Comparison of ENCODE assay signal across 10 cellular contexts in the genomic region with DNA sequence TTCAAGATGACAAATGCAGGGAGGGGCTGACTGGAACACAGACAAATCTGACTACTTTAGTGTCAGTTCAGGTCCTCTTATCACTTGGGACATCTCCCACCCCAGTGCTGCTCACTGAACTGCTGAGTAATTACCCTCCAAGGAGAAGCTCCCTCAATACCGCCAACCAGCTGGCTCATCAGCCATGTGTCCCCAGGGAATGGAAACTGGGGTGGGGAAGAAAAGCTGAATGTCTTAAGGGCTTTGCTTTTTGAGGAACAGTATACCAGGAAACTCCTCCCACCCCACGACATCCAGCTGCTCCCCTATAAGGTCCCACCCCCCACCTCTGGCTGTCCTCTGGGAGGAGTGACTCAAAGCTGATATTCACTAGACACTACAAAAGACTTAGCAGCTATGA. TPM values are rescaled to one million over a fixed set of nuclear protein-coding genes. Genes with fewer than 3 reads are reported as not detected.
A peak's percentile ranks its signal among the peaks of the same experiment; 100 is the strongest.
DNase-seq lines count a peak whose midpoint lies in the region; ATAC-seq and TF ChIP-seq lines count a peak whose summit lies in the region.
"Had no signal": no experiment of that assay in that cellular context is flagged by ENCODE, and none has a peak within 500 bp of the region (broad histone marks: within the 10 kb centered on the region; RNA-seq: fewer than 3 reads in every experiment).

No MANE protein-coding gene starts in this region.

- peaks cover 28% of the 10 kb centered on the region for H3K4me1 Mint-ChIP-seq in dendritic cell treated with granulocyte-macrophage colony-stimulating factor and Interleukin-4, amounts not matched to agents 40 ng/mL and 50 ng/mL, for 4 days (ENCODE audit: low read depth)
- H3K4me1 Mint-ChIP-seq in osteocyte (ENCODE audit: unreplicated experiment) = peaks cover 27% of the 10 kb centered on the region

- H3K27me3 Mint-ChIP-seq in dendritic cell treated with granulocyte-macrophage colony-stimulating factor and Interleukin-4, amounts not matched to agents 40 ng/mL and 50 ng/mL, for 4 days = peaks cover 3% of the 10 kb centered on the region
- H3K27me3 Mint-ChIP-seq in osteocyte (ENCODE audit: unreplicated experiment) = no peaks in the 10 kb centered on the region

- 45 to 60% (median 50%) methylated on average over 2 of the region's 2 CpGs for WGBS in ovary, 3 donors

- H3K27me3 ChIP-seq in ovary = no peaks in the 10 kb centered on the region
- H3K27me3 ChIP-seq: SJSA1, vagina had no signal

- H3K9me3 ChIP-seq in ovary = no peaks in the 10 kb centered on the region
- H3K9me3 ChIP-seq: vagina had no signal

- no peaks in the 10 kb centered on the region for H3K36me3 ChIP-seq in ovary
- H3K36me3 ChIP-seq: vagina had no signal

- no peaks in the 10 kb centered on the region for H3K9me3 Mint-ChIP-seq in dendritic cell treated with granulocyte-macrophage colony-stimulating factor and Interleukin-4, amounts not matched to agents 40 ng/mL and 50 ng/mL, for 4 days
- H3K9me3 Mint-ChIP-seq in osteocyte (ENCODE audit: unreplicated experiment) = no peaks in the 10 kb centered on the region

- no peak for ATAC-seq in HG02610 (IDR thresholded peaks at IDR 0.05; ENCODE audit: unreplicated experiment)

- H3K4me3 Mint-ChIP-seq in dendritic cell treated with granulocyte-macrophage colony-stimulating factor and Interleukin-4, amounts not matched to agents 40 ng/mL and 50 ng/mL, for 4 days = peak overlapping the region; percentile 98
- peak overlapping the region; percentile 99 for H3K4me3 Mint-ChIP-seq in osteocyte (ENCODE audit: unreplicated experiment)

- no peak overlapping the region for H3K4me3 ChIP-seq in ovary
- H3K4me3 ChIP-seq: SJSA1, vagina had no signal

- TF ChIP-seq POLR2A in ovary (IDR thresholded peaks at IDR 0.05) = no peak

- H3K27ac ChIP-seq in ovary = no peak overlapping the region
- H3K27ac ChIP-seq: SJSA1, vagina had no signal

- no peak for TF ChIP-seq CTCF in osteocyte (IDR thresholded peaks at IDR 0.05)
- no peak for TF ChIP-seq CTCF in ovary (IDR thresholded peaks at IDR 0.05)

- intact Hi-C loops in dendritic cell treated with granulocyte-macrophage colony-stimulating factor and Interleukin-4, amounts not matched to agents 40 ng/mL and 50 ng/mL, for 4 days (cut with micrococcal nuclease) = loop anchor here (1.0 to 5.0 kb wide), 2 partner anchors 30 to 34 kb away; a partner anchor contains a TSS
- intact Hi-C loops in ovary (cut with DNase I) = no loop called here

- peaks cover 4% of the 10 kb centered on the region for H3K4me1 ChIP-seq in ovary (ENCODE audit: insufficient read depth)

- peaks cover 31% of the 10 kb centered on the region for H3K36me3 Mint-ChIP-seq in dendritic cell treated with granulocyte-macrophage colony-stimulating factor and Interleukin-4, amounts not matched to agents 40 ng/mL and 50 ng/mL, for 4 days (ENCODE audit: low read depth)
- H3K36me3 Mint-ChIP-seq in osteocyte (ENCODE audit: unreplicated experiment) = peaks cover 7% of the 10 kb centered on the region

- no peak for TF ChIP-seq EP300 in ovary (IDR thresholded peaks at IDR 0.05)

- DNase-seq in NCI-H524 (lab: John Stamatoyannopoulos, UW) (peak; percentile 3 to 55), NCI-H524 treated with DMSO at 0.1 percent for 48 hours (lab: John Stamatoyannopoulos, UW) (no peak), NCI-H2171 (lab: John Stamatoyannopoulos, UW) (peak; percentile 24), osteocyte (ENCODE audit: extremely low spot score, unreplicated experiment) (no peak), ovary (no peak), NCI-H2029 treated with DMSO at 0.1 percent for 48 hours (lab: John Stamatoyannopoulos, UW) (no peak)

- peak overlapping the region; percentile 93 for H3K27ac Mint-ChIP-seq in dendritic cell treated with granulocyte-macrophage colony-stimulating factor and Interleukin-4, amounts not matched to agents 40 ng/mL and 50 ng/mL, for 4 days
- H3K27ac Mint-ChIP-seq in osteocyte (ENCODE audit: unreplicated experiment) = no peak overlapping the region

RNA-seq across cellular contexts. Expression of a gene that starts 2.0 kb away (rescaled TPM):
- total RNA-seq in osteocyte = 4.1 and 4.3 TPM in 2 replicates
- total RNA-seq in ovary = 10 to 100 TPM in 1 of 7 donors, 1 to 10 TPM in 6; 4.9 to 12.1 (median 8.6) TPM
- 1 to 10 TPM; 3.8 to 5.9 TPM for polyA plus RNA-seq in ovary

RNA-seq across cellular contexts. Expression of a gene that starts 30.1 kb away (rescaled TPM):
- total RNA-seq in osteocyte = 6.4 and 6.6 TPM in 2 replicates
- total RNA-seq in ovary = 10 to 100 TPM in 6 of 7 donors, 1 to 10 TPM in 1; 8.3 to 26.7 (median 14.8) TPM
- polyA plus RNA-seq in ovary = 1 to 10 TPM; 6.5 to 7.0 TPM

Comparison
In these comparisons a context has a peak if more than half of its experiments do, and no peak if none do; other contexts are left out.
1. DNase-seq: peak in NCI-H524 (2 of 2) and NCI-H2171 (single experiment); none in NCI-H524 treated with DMSO at 0.1 percent for 48 hours (single experiment), osteocyte (single experiment), ovary (0 of 5) and NCI-H2029 treated with DMSO at 0.1 percent for 48 hours (single experiment).